In the genomic region with DNA sequence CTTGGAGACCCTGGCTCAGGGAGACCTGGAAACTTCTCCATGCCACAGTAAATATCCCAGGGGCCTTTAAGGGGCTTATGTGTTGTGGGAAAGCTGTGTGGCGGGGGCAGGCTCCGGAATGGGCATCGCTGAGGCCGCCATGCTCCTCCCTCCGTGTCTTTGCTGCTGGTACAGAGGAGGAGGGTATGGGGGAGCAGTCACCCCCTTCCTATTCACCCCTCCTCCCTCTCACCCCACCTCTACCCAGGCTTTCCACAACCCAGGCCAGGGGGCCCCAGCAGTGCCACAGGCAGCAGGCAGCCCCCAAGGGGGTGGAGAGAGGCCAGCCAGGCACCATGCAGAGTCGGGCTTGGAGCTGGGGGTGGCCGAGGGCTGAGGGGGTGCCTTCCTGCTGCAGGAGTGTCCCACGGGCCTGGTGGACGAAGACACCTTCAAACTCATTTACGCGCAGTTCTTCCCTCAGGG, we compare ENCODE assay signal across 22 cellular contexts. TPM values are rescaled to one million over a fixed set of nuclear protein-coding genes. Genes with fewer than 3 reads are reported as not detected.
A peak's percentile ranks its signal among the peaks of the same experiment; 100 is the strongest.
DNase-seq lines count a peak whose midpoint lies in the region; ATAC-seq, FAIRE-seq and TF ChIP-seq lines count a peak whose summit lies in the region.
"Had no signal": no experiment of that assay in that cellular context is flagged by ENCODE, and none has a peak within 500 bp of the region (broad histone marks: within the 10 kb centered on the region; RNA-seq: fewer than 3 reads in every experiment).

No MANE protein-coding gene starts in this region.

- H3K9me3 ChIP-seq in BLaER1: no peaks in the 10 kb centered on the region
- no peaks in the 10 kb centered on the region for H3K9me3 ChIP-seq in lower lobe of right lung
- H3K9me3 ChIP-seq in sigmoid colon: no peaks in the 10 kb centered on the region
- no peaks in the 10 kb centered on the region for H3K9me3 ChIP-seq in HepG2 (ENCODE audit: low read length)
- H3K9me3 ChIP-seq: SJSA1 had no signal

- peak overlapping the region; percentile 30; the same call in 1 of the 2 replicates for H3K4me2 ChIP-seq in BLaER1
- no peak overlapping the region for H3K4me2 ChIP-seq in HepG2 (ENCODE audit: low read depth, low read length)
- H3K4me2 ChIP-seq: GM23338 had no signal

- no peak overlapping the region for H3K4me3 Mint-ChIP-seq in CD14-positive monocyte
- H3K4me3 Mint-ChIP-seq: CD8-positive, alpha-beta T cell; GM23338 had no signal

- 91 to 92% methylated on average over 11 of the region's 11 CpGs for WGBS in sigmoid colon, 2 donors
- 67% methylated on average over 11 of the region's 11 CpGs for WGBS in HepG2 (ENCODE audit: low lambda C conversion rate)

- no TSS peak for BruUV-seq in HepG2 (replicated peaks; lab: Mats Ljungman, UMichigan)

- in situ Hi-C loops in HepG2 (cut with HindIII; ENCODE audit: extremely low pct_ligation_motif_present, low pct_unique_long_range_greater_than_20kb): no loop called here
- in situ Hi-C loops in G401 (cut with HindIII; ENCODE audit: low sequenced_read_pairs): no loop called here

- peaks cover 14% of the 10 kb centered on the region for H3K4me1 ChIP-seq in BLaER1
- no peaks in the 10 kb centered on the region for H3K4me1 ChIP-seq in lower lobe of right lung
- no peaks in the 10 kb centered on the region for H3K4me1 ChIP-seq in sigmoid colon
- H3K4me1 ChIP-seq in HepG2 (ENCODE audit: insufficient read depth, low read length): no peaks in the 10 kb centered on the region
- H3K4me1 ChIP-seq: SJSA1 had no signal

- DNase-seq in CD14-positive monocyte (ENCODE audit: low spot score): peak; percentile 36
- peak; percentile 12 for DNase-seq in lower lobe of right lung
- DNase-seq in sigmoid colon: peak; percentile 58
- no peak for DNase-seq in activated T-cell treated with anti-CD3 and anti-CD28 coated beads, Interleukin-2, amount 50 U/mL, for 48 hours
- DNase-seq in HepG2 (ENCODE audit: low spot score): no peak
- no peak for DNase-seq in activated CD4-positive, alpha-beta T cell treated with anti-CD3 and anti-CD28 coated beads for 1 hour
- no peak for DNase-seq in G401 (ENCODE audit: low spot score)
- DNase-seq: CD8-positive, alpha-beta T cell; DMS153; Karpas-422; NCI-H1694; NCI-H2081 treated with DMSO at 0.1 percent for 48 hours; NCI-H2171 treated with DMSO at 0.1 percent for 48 hours; NCI-H524 treated with DMSO at 0.1 percent for 48 hours; NCI-H82 had no signal

- H3K27ac ChIP-seq in BLaER1 (no peak overlapping the region), lower lobe of right lung (no peak overlapping the region), sigmoid colon (no peak overlapping the region), HepG2 (ENCODE audit: extremely low read length, insufficient read depth, low read length) (no peak overlapping the region)
- H3K27ac ChIP-seq: BLaER1 treated with 17β-estradiol and CSF1 and Interleukin-3, amounts not matched to agents 10 nM and 100 nM; SJSA1 had no signal

- H3K27ac Mint-ChIP-seq in CD14-positive monocyte: no peak overlapping the region
- H3K27ac Mint-ChIP-seq: CD8-positive, alpha-beta T cell; GM23338 had no signal

- H3K4me3 ChIP-seq in BLaER1 (no peak overlapping the region), lower lobe of right lung (no peak overlapping the region), sigmoid colon (no peak overlapping the region), HepG2 (replicated peaks in 1 of 3; ENCODE audit: insufficient read depth in 1 of 3, low read depth in 2 of 3, low read length in 3 of 3) (no peak overlapping the region)
- H3K4me3 ChIP-seq: BLaER1 treated with 17β-estradiol and CSF1 and Interleukin-3, amounts not matched to agents 10 nM and 100 nM; GM23338; SJSA1 had no signal

- TF ChIP-seq CTCF in CD14-positive monocyte (IDR thresholded peaks at IDR 0.05) (no peak), lower lobe of right lung (IDR thresholded peaks at IDR 0.05) (no peak), sigmoid colon (IDR thresholded peaks at IDR 0.05) (no peak), HepG2 (CRISPR knock-in tag; IDR thresholded peaks at IDR 0.05) (no peak)

- H3K36me3 Mint-ChIP-seq in CD14-positive monocyte: no peaks in the 10 kb centered on the region
- H3K36me3 Mint-ChIP-seq: CD8-positive, alpha-beta T cell had no signal

- H4K20me1 ChIP-seq in BLaER1 (no peaks in the 10 kb centered on the region), HepG2 (ENCODE audit: insufficient read depth, low read length) (no peaks in the 10 kb centered on the region)
- H4K20me1 ChIP-seq: BLaER1 treated with 17β-estradiol and CSF1 and Interleukin-3, amounts not matched to agents 10 nM and 100 nM had no signal

- no peak overlapping the region for H2AFZ ChIP-seq in HepG2 (ENCODE audit: low read length)
- H2AFZ ChIP-seq: GM23338 had no signal

- TF ChIP-seq EP300 in sigmoid colon (IDR thresholded peaks at IDR 0.05) (no peak), HepG2 (IDR thresholded peaks at IDR 0.05; ENCODE audit: low read depth in 2 of 2, low read length in 2 of 2) (no peak), HepG2 (CRISPR knock-in tag; IDR thresholded peaks at IDR 0.05; ENCODE audit: borderline replicate concordance) (no peak)

- peaks cover 0 to 4% (median 2%) of the 10 kb centered on the region in 7 donors for H3K9me3 Mint-ChIP-seq in CD14-positive monocyte
- H3K9me3 Mint-ChIP-seq: GM23338 had no signal

- H3K27me3 ChIP-seq in BLaER1 (no peaks in the 10 kb centered on the region), lower lobe of right lung (ENCODE audit: low read depth) (no peaks in the 10 kb centered on the region), sigmoid colon (no peaks in the 10 kb centered on the region), HepG2 (ENCODE audit: control insufficient read depth in 1 of 2, insufficient read depth in 2 of 2, low read length in 2 of 2) (peaks cover 0 to 42% of the 10 kb centered on the region in 2 experiments; a peak in 4 of 5 replicates)
- H3K27me3 ChIP-seq: BLaER1 treated with 17β-estradiol and CSF1 and Interleukin-3, amounts not matched to agents 10 nM and 100 nM had no signal

- peaks cover 0 to 9% (median 5%) of the 10 kb centered on the region in 3 donors for H3K27me3 Mint-ChIP-seq in CD14-positive monocyte (ENCODE audit: low read depth in 3 of 3)

- no peaks in the 10 kb centered on the region for H3K79me2 ChIP-seq in HepG2 (ENCODE audit: insufficient read depth, low read length)

- TF ChIP-seq RAD21 in HepG2 (CRISPR knock-in tag; IDR thresholded peaks at IDR 0.05): no peak

- H3K4me1 Mint-ChIP-seq in CD14-positive monocyte: no peaks in the 10 kb centered on the region

- no peak for FAIRE-seq in HepG2 (lab: Jason Lieb, UNC)
- FAIRE-seq: G401.6, GM12892 had no signal

- H3K36me3 ChIP-seq in BLaER1: no peaks in the 10 kb centered on the region
- no peaks in the 10 kb centered on the region for H3K36me3 ChIP-seq in lower lobe of right lung
- H3K36me3 ChIP-seq in sigmoid colon: peaks cover 0 to 10% (median 3%) of the 10 kb centered on the region in 4 donors
- H3K36me3 ChIP-seq in HepG2 (replicated peaks in 1 of 2; ENCODE audit: control insufficient read depth in 1 of 2, insufficient read depth in 2 of 2, low read length in 2 of 2): no peaks in the 10 kb centered on the region
- H3K36me3 ChIP-seq: BLaER1 treated with 17β-estradiol and CSF1 and Interleukin-3, amounts not matched to agents 10 nM and 100 nM; SJSA1 had no signal

- POLR2A ChIA-PET in HepG2 (lab: Yijun Ruan, JAX): no interaction called here

- no peak for TF ChIP-seq POLR2A in sigmoid colon (IDR thresholded peaks at IDR 0.05)
- TF ChIP-seq POLR2A in HepG2 (IDR thresholded peaks at IDR 0.05; ENCODE audit: insufficient read depth in 1 of 2, low read depth in 2 of 2, low read length in 2 of 2): no peak

- ATAC-seq in lower lobe of right lung (no peak), HepG2 (no peak)
- ATAC-seq: CD8-positive, alpha-beta T cell; GM23338; Panc1 had no signal

- intact Hi-C loops in CD14-positive monocyte (cut with micrococcal nuclease) (no loop called here), lower lobe of right lung (cut with DNase I) (no loop called here), sigmoid colon (cut with DNase I) (no loop called here), HepG2 (cut with micrococcal nuclease; ENCODE audit: unreplicated experiment) (no loop called here)

- H3K9ac ChIP-seq in BLaER1: no peak overlapping the region
- no peak overlapping the region for H3K9ac ChIP-seq in HepG2 (ENCODE audit: insufficient read depth, low read depth, low read length)
- H3K9ac ChIP-seq: BLaER1 treated with 17β-estradiol and CSF1 and Interleukin-3, amounts not matched to agents 10 nM and 100 nM had no signal

- CTCF ChIA-PET in HepG2 (lab: Yijun Ruan, JAX; ENCODE audit: low intra/inter-chr PET ratio, low total read pairs): no interaction called here

TF ChIP-seq in HepG2, 621 proteins besides CTCF, POLR2A, EP300 and RAD21 (continues in another document):
- TF ChIP-seq TBL1XR1 (IDR thresholded peaks at IDR 0.05; ENCODE audit: borderline replicate concordance, low read length, partially characterized antibody): no peak
- TF ChIP-seq ZNF773 (CRISPR knock-in tag; IDR thresholded peaks at IDR 0.05; ENCODE audit: borderline replicate concordance): no peak

RNA-seq across cellular contexts. Expression of gene FAHD2A, which starts 28.0 kb away (rescaled TPM):
- 10 to 100 TPM in 1 of 2 donors, 1 to 10 TPM in 1; 9.7 to 10.5 TPM for polyA plus RNA-seq in CD14-positive monocyte
- total RNA-seq in lower lobe of right lung: 19.4 TPM
- total RNA-seq in sigmoid colon: 10 to 100 TPM in 3 of 4 donors, 1 to 10 TPM in 1; 8.9 to 19.4 (median 11.8) TPM
- polyA plus RNA-seq in sigmoid colon: 10 to 100 TPM; 19.7 to 30.5 (median 27.0) TPM
- 44.2 and 48.4 TPM in 2 replicates for total RNA-seq in HepG2 (2016; rRNA removed; fragmentation: Illumina TruSeq; extraction: Trizol)
- 6.0 and 7.7 TPM in 2 replicates for total RNA-seq in HepG2 (2016; cell fraction: cytosol; rRNA removed; fragmentation: Illumina TruSeq; extraction: Trizol; ENCODE audit: low read depth)
- 43.7 and 52.6 TPM in 2 replicates for total RNA-seq in HepG2 (2016; cell fraction: insoluble cytoplasmic fraction; rRNA removed; fragmentation: Illumina TruSeq; extraction: Trizol)
- total RNA-seq in HepG2 (2016; cell fraction: membrane; rRNA removed; fragmentation: Illumina TruSeq; extraction: Trizol): 11.6 and 14.6 TPM in 2 replicates
- 37.1 and 41.1 TPM in 2 replicates for total RNA-seq in HepG2 (2016; cell fraction: nucleus; rRNA removed; fragmentation: Illumina TruSeq; extraction: Trizol)
- polyA plus RNA-seq in HepG2 (2011; rRNA removed): 34.0 and 41.8 TPM in 2 replicates
- 27.3 and 33.0 TPM in 2 replicates for polyA plus RNA-seq in HepG2 (2011; cell fraction: cytosol; rRNA removed)
- polyA plus RNA-seq in HepG2 (2011; cell fraction: nucleus; rRNA removed): 86.2 and 107 TPM in 2 replicates
- polyA plus RNA-seq in HepG2 (2012): 23.8 and 29.6 TPM in 2 replicates
- polyA plus RNA-seq in HepG2 (2016; cell fraction: cytosol; fragmentation: Illumina TruSeq; extraction: Trizol; ENCODE audit: low read depth): 8.4 and 12.0 TPM in 2 replicates
- polyA plus RNA-seq in HepG2 (2016; cell fraction: insoluble cytoplasmic fraction; fragmentation: Illumina TruSeq; extraction: Trizol; ENCODE audit: low read depth): 50.4 and 54.4 TPM in 2 replicates
- 11.0 and 12.8 TPM in 2 replicates for polyA plus RNA-seq in HepG2 (2016; cell fraction: membrane; fragmentation: Illumina TruSeq; extraction: Trizol; ENCODE audit: low read depth)
- polyA plus RNA-seq in HepG2 (2016; cell fraction: nucleus; fragmentation: Illumina TruSeq; extraction: Trizol; ENCODE audit: insufficient read depth, low read depth): 56.9 and 57.0 TPM in 2 replicates
- 38.4 and 46.0 TPM in 2 replicates for polyA minus RNA-seq in HepG2 (2011; rRNA and poly(A)+ RNA removed; ENCODE audit: low replicate concordance)
- 14.6 and 15.4 TPM in 2 replicates for polyA minus RNA-seq in HepG2 (2011; cell fraction: cytosol; rRNA and poly(A)+ RNA removed)
- polyA minus RNA-seq in HepG2 (2011; cell fraction: nucleus; rRNA and poly(A)+ RNA removed): 44.5 and 51.1 TPM in 2 replicates
- 50.9 and 65.5 TPM in 2 replicates for total RNA-seq in G401 (2014; rRNA removed; shearing (Covaris generic))

Comparison
In these comparisons a context has a peak if more than half of its experiments do, and no peak if none do; other contexts are left out.
1. DNase-seq: peak in CD14-positive monocyte (single experiment), lower lobe of right lung (single experiment) and sigmoid colon (single experiment); none in activated T-cell treated with anti-CD3 and anti-CD28 coated beads, Interleukin-2, amount 50 U/mL, for 48 hours (0 of 2), HepG2 (single experiment), activated CD4-positive, alpha-beta T cell treated with anti-CD3 and anti-CD28 coated beads for 1 hour (single experiment) and G401 (single experiment).